In the genomic region with DNA sequence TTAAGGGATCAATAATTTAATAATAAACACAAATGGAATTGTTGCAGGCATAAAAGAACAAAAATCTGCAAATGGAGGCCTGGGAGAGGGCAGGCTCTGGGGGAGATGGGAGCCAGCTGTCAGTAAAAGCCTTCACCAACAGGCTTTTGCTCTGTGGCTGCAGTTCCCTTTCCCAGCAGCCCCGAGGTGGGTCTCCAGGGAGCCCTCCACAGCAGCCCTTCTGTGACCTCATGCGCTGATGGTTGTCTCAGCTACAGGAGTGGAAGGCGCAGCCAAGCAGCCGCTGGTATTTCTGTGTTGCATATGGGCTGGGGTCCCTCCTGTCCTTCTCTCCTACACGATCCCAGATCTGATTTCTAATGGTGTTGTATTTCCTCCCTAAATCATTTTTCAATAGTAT, we compare ENCODE assay signal across 13 cellular contexts. TPM values are rescaled to one million over a fixed set of nuclear protein-coding genes. Genes with fewer than 3 reads are reported as not detected.
A peak's percentile ranks its signal among the peaks of the same experiment; 100 is the strongest.
DNase-seq lines count a peak whose midpoint lies in the region; ATAC-seq, FAIRE-seq and TF ChIP-seq lines count a peak whose summit lies in the region.
"Had no signal": no experiment of that assay in that cellular context is flagged by ENCODE, and none has a peak within 500 bp of the region (broad histone marks: within the 10 kb centered on the region; RNA-seq: fewer than 3 reads in every experiment).

No MANE protein-coding gene starts in this region.

- H2BK15ac ChIP-seq in neuronal stem cell (ENCODE audit: low read length): no peak overlapping the region

- H3K27ac Mint-ChIP-seq in osteocyte (ENCODE audit: unreplicated experiment): peak overlapping the region; percentile 74

- no peak for FAIRE-seq in H54 (lab: Jason Lieb, UNC)

- no peak overlapping the region for H4K91ac ChIP-seq in neuronal stem cell (ENCODE audit: low read depth, low read length, poor library complexity)

- H3K79me2 ChIP-seq in DND-41 (ENCODE audit: insufficient read depth, low read length): no peaks in the 10 kb centered on the region

- no peak overlapping the region for H4K8ac ChIP-seq in neuronal stem cell (ENCODE audit: low read depth, low read length)

- H3K4me1 ChIP-seq in DND-41 (ENCODE audit: insufficient read depth, low read length) (no peaks in the 10 kb centered on the region), gastroesophageal sphincter (peaks cover 0 to 34% (median 0%) of the 10 kb centered on the region in 3 donors), neuronal stem cell (ENCODE audit: control insufficient read depth in 2 of 2, insufficient read depth in 1 of 2, low read depth in 1 of 2, low read length in 2 of 2) (no peaks in the 10 kb centered on the region)
- H3K4me1 ChIP-seq: breast epithelium had no signal

- H3K27ac ChIP-seq in DND-41 (ENCODE audit: low read length) (no peak overlapping the region), gastroesophageal sphincter (peak overlapping the region in 3 of 4 donors; percentile 18 to 26 (median 24)), neuronal stem cell (replicated peaks; ENCODE audit: low read length) (no peak overlapping the region)

- H2BK120ac ChIP-seq in neuronal stem cell (ENCODE audit: low read depth, low read length): no peak overlapping the region

- peaks cover 12% of the 10 kb centered on the region for H3K4me1 Mint-ChIP-seq in osteocyte (ENCODE audit: unreplicated experiment)

- TF ChIP-seq EP300 in gastroesophageal sphincter (IDR thresholded peaks at IDR 0.05): no peak

- H3K79me1 ChIP-seq in neuronal stem cell (ENCODE audit: low read depth, low read length): no peaks in the 10 kb centered on the region

- H3K27me3 ChIP-seq in DND-41 (ENCODE audit: insufficient read depth, low read length, poor library complexity): no peaks in the 10 kb centered on the region
- no peaks in the 10 kb centered on the region for H3K27me3 ChIP-seq in gastroesophageal sphincter
- H3K27me3 ChIP-seq in neuronal stem cell (ENCODE audit: control insufficient read depth in 3 of 3, insufficient read depth in 3 of 3, low read depth in 1 of 3, low read length in 3 of 3): peaks cover 0 to 83% (median 0%) of the 10 kb centered on the region in 3 experiments
- H3K27me3 ChIP-seq: breast epithelium had no signal

- H3K23ac ChIP-seq in neuronal stem cell (ENCODE audit: low read depth, low read length, poor library complexity): no peak overlapping the region

- H3K27me3 Mint-ChIP-seq in osteocyte (ENCODE audit: unreplicated experiment): no peaks in the 10 kb centered on the region

- no peak overlapping the region for H2BK12ac ChIP-seq in neuronal stem cell (ENCODE audit: low read length)

- TF ChIP-seq POLR2A in gastroesophageal sphincter (IDR thresholded peaks at IDR 0.05) (no peak), H54 (IDR thresholded peaks at IDR 0.05; ENCODE audit: low read depth, low read length) (no peak)

- H3K9ac ChIP-seq in DND-41 (ENCODE audit: low read depth, low read length): no peak overlapping the region
- H3K9ac ChIP-seq in neuronal stem cell (ENCODE audit: low read depth, low read length, poor library complexity): no peak overlapping the region

- WGBS in gastroesophageal sphincter (ENCODE audit: low coverage in 1 of 2), 2 donors: 33 to 53% methylated on average over 5 of the region's 5 CpGs
- no CpG with 5 or more reads among the region's 5 CpGs for WGBS in neuronal stem cell (ENCODE audit: extremely low coverage in 2 of 2, insufficient read length in 2 of 2, insufficient replicate concordance in 1 of 2), 2 donors

- H3K18ac ChIP-seq in neuronal stem cell (ENCODE audit: low read length): no peak overlapping the region

- H3K14ac ChIP-seq in neuronal stem cell (ENCODE audit: low read length): no peak overlapping the region

- H3K4me3 Mint-ChIP-seq in osteocyte (ENCODE audit: unreplicated experiment): no peak overlapping the region
- H3K4me3 Mint-ChIP-seq: CD14-positive monocyte had no signal

- ATAC-seq in DND-41 (ENCODE audit: insufficient read depth, low read depth) (peak; percentile 62), gastroesophageal sphincter (peak; percentile 48), GM21576 (IDR thresholded peaks at IDR 0.05; ENCODE audit: unreplicated experiment) (no peak)
- ATAC-seq: stimulated activated naive CD8-positive, alpha-beta T cell treated with anti-CD3 and anti-CD28 coated beads, Interleukin-15, Interleukin-2, amounts not matched to agents 100 U/mL and 50 U/mL, for 24 hours had no signal

- no peak overlapping the region for H2AK5ac ChIP-seq in neuronal stem cell (ENCODE audit: low read depth, low read length)

- H3K4me2 ChIP-seq in DND-41 (ENCODE audit: insufficient read depth, low read length) (no peak overlapping the region), neuronal stem cell (ENCODE audit: insufficient read depth, low read length, poor library complexity, severe bottlenecking) (no peak overlapping the region)

- H3K36me3 ChIP-seq in DND-41 (ENCODE audit: insufficient read depth, low read length) (no peaks in the 10 kb centered on the region), gastroesophageal sphincter (no peaks in the 10 kb centered on the region), neuronal stem cell (replicated peaks in 1 of 2; ENCODE audit: control insufficient read depth in 2 of 2, insufficient read depth in 2 of 2, low read length in 2 of 2) (no peaks in the 10 kb centered on the region)
- H3K36me3 ChIP-seq: breast epithelium had no signal

- H2BK5ac ChIP-seq in neuronal stem cell (ENCODE audit: low read length): no peak overlapping the region

- no peaks in the 10 kb centered on the region for H3K9me3 Mint-ChIP-seq in osteocyte (ENCODE audit: unreplicated experiment)
- H3K9me3 Mint-ChIP-seq: CD14-positive monocyte had no signal

- no peaks in the 10 kb centered on the region for H3K36me3 Mint-ChIP-seq in osteocyte (ENCODE audit: unreplicated experiment)
- H3K36me3 Mint-ChIP-seq: CD14-positive monocyte had no signal

- DNase-seq in DND-41 (no peak), NCI-H2171 treated with DMSO at 0.1 percent for 48 hours (lab: John Stamatoyannopoulos, UW) (peak; percentile 94), osteocyte (ENCODE audit: extremely low spot score, unreplicated experiment) (no peak), globus pallidus (ENCODE audit: low spot score) (no peak), H54 (ENCODE audit: insufficient read length, low spot score) (no peak), neuronal stem cell (ENCODE audit: low spot score) (no peak)
- DNase-seq: activated CD4-positive, alpha-beta T cell treated with anti-CD3 and anti-CD28 coated beads for 4 hours; stimulated activated CD4-positive, alpha-beta T cell treated with anti-CD3 and anti-CD28 coated beads, Interleukin-2, amount 100 ng/mL, for 48 hours; stimulated activated naive CD8-positive, alpha-beta T cell treated with anti-CD3 and anti-CD28 coated beads, Interleukin-15, Interleukin-2, amounts not matched to agents 100 U/mL and 50 U/mL, for 24 hours had no signal

- H3K9me3 ChIP-seq in DND-41 (ENCODE audit: insufficient read depth, low read length, severe bottlenecking): no peaks in the 10 kb centered on the region
- H3K9me3 ChIP-seq in gastroesophageal sphincter: no peaks in the 10 kb centered on the region
- peaks cover 0 to 4% of the 10 kb centered on the region in 2 donors for H3K9me3 ChIP-seq in neuronal stem cell (replicated peaks in 1 of 2; ENCODE audit: control insufficient read depth in 2 of 2, insufficient read depth in 1 of 2, low read depth in 1 of 2, low read length in 2 of 2)
- H3K9me3 ChIP-seq: breast epithelium had no signal

- no peak overlapping the region for H3K4ac ChIP-seq in neuronal stem cell (ENCODE audit: low read length)

- TF ChIP-seq CTCF in DND-41 (IDR thresholded peaks at IDR 0.05; ENCODE audit: borderline replicate concordance, extremely low read depth, low read length, poor library complexity, severe bottlenecking): no peak
- no peak for TF ChIP-seq CTCF in gastroesophageal sphincter (IDR thresholded peaks at IDR 0.05)
- no peak for TF ChIP-seq CTCF in osteocyte (IDR thresholded peaks at IDR 0.05)

- no peak overlapping the region for H3K4me3 ChIP-seq in DND-41 (ENCODE audit: low read depth in 1 of 2, low read length in 2 of 2)
- no peak overlapping the region for H3K4me3 ChIP-seq in gastroesophageal sphincter
- no peak overlapping the region for H3K4me3 ChIP-seq in neuronal stem cell (ENCODE audit: low read length in 2 of 2)
- H3K4me3 ChIP-seq: breast epithelium had no signal

- H2AFZ ChIP-seq in DND-41 (ENCODE audit: low read depth, low read length): no peak overlapping the region
- H2AFZ ChIP-seq in neuronal stem cell (ENCODE audit: low read length): no peak overlapping the region

- no peaks in the 10 kb centered on the region for H4K20me1 ChIP-seq in DND-41 (ENCODE audit: insufficient read depth, low read length)

RNA-seq across cellular contexts. Expression of a gene that starts 42.4 kb away (rescaled TPM):
- total RNA-seq in gastroesophageal sphincter (10 to 100 TPM; 21.3 to 32.2 (median 23.1) TPM), osteocyte (34.4 and 34.9 TPM in 2 replicates)
- polyA plus RNA-seq in neuronal stem cell (2013, experiment 1 of 2): 30.3 TPM
- polyA plus RNA-seq in neuronal stem cell (2013, experiment 2 of 2): 30.5 TPM

Comparison
In these comparisons a context has a peak if more than half of its experiments do, and no peak if none do; other contexts are left out.
1. H3K27ac ChIP-seq: peak in gastroesophageal sphincter (3 of 4); none in DND-41 (single experiment) and neuronal stem cell (single experiment).